16 cellular contexts compared by ENCODE assay signal in genomic region chr16:49560018-49560830, GRCh38.
DNase-seq lines count a peak whose midpoint lies in the region; ATAC-seq and TF ChIP-seq lines count a peak whose summit lies in the region.
"Had no signal": no experiment of that assay in that cellular context is flagged by ENCODE, and none has a peak within 500 bp of the region (broad histone marks: within the 10 kb centered on the region; RNA-seq: fewer than 3 reads in every experiment).

No MANE protein-coding gene starts in this region.

- TF ChIP-seq CTCF in CD14-positive monocyte (IDR thresholded peaks at IDR 0.05) (no peak), HFFc6 (IDR thresholded peaks at IDR 0.05) (no peak)

- DNase-seq in G401 (ENCODE audit: low spot score) = peak; percentile 44
- peak; percentile 89 for DNase-seq in astrocyte of the hippocampus (ENCODE audit: low read depth, low spot score)
- peak; percentile 58 for DNase-seq in Right ventricle myocardium superior
- DNase-seq in posterior vena cava (ENCODE audit: low spot score) = peak; percentile 83
- no peak for DNase-seq in CD14-positive monocyte (ENCODE audit: low spot score)
- DNase-seq in HFFc6 = no peak
- no peak for DNase-seq in NCI-H1436 treated with DMSO at 0.1 percent for 48 hours (lab: John Stamatoyannopoulos, UW)
- DNase-seq: ACHN; activated CD4-positive, alpha-beta T cell treated with anti-CD3 and anti-CD28 coated beads, Interleukin-2, amount 50 U/mL, for 48 hours; activated naive CD8-positive, alpha-beta T cell treated with anti-CD3 and anti-CD28 coated beads, Interleukin-2, amount 10 ng/mL, durations not matched to agents 7 days and 5 days; activated T-cell treated with anti-CD3 and anti-CD28 coated beads, Interleukin-2, amount 50 U/mL, for 48 hours; CD8-positive, alpha-beta T cell; MV-4-11; NCI-H69 had no signal

- peaks cover 0 to 2% (median 0%) of the 10 kb centered on the region in 3 donors for H3K27me3 Mint-ChIP-seq in CD14-positive monocyte (ENCODE audit: low read depth in 3 of 3)
- peaks cover 3% of the 10 kb centered on the region for H3K27me3 Mint-ChIP-seq in HFFc6 (ENCODE audit: insufficient read depth)
- H3K27me3 Mint-ChIP-seq: activated naive CD8-positive, alpha-beta T cell treated with anti-CD3 and anti-CD28 coated beads, Interleukin-2, amount 10 ng/mL, durations not matched to agents 7 days and 5 days; stimulated activated naive CD8-positive, alpha-beta T cell treated with anti-CD3 and anti-CD28 coated beads, Interleukin-15, Interleukin-2, amounts not matched to agents 100 ng/mL and 50 ng/mL, for 24 hours had no signal

- H3K4me3 Mint-ChIP-seq in CD14-positive monocyte (no peak overlapping the region), HFFc6 (no peak overlapping the region)
- H3K4me3 Mint-ChIP-seq: activated naive CD8-positive, alpha-beta T cell treated with anti-CD3 and anti-CD28 coated beads, Interleukin-2, amount 10 ng/mL, durations not matched to agents 7 days and 5 days; CD8-positive, alpha-beta T cell; stimulated activated naive CD8-positive, alpha-beta T cell treated with anti-CD3 and anti-CD28 coated beads, Interleukin-15, Interleukin-2, amounts not matched to agents 100 ng/mL and 50 ng/mL, for 24 hours had no signal

- H3K36me3 Mint-ChIP-seq in CD14-positive monocyte (no peaks in the 10 kb centered on the region), HFFc6 (ENCODE audit: low read depth) (no peaks in the 10 kb centered on the region)
- H3K36me3 Mint-ChIP-seq: activated naive CD8-positive, alpha-beta T cell treated with anti-CD3 and anti-CD28 coated beads, Interleukin-2, amount 10 ng/mL, durations not matched to agents 7 days and 5 days; CD8-positive, alpha-beta T cell had no signal

- H3K27ac Mint-ChIP-seq in CD14-positive monocyte (no peak overlapping the region), HFFc6 (no peak overlapping the region)
- H3K27ac Mint-ChIP-seq: activated naive CD8-positive, alpha-beta T cell treated with anti-CD3 and anti-CD28 coated beads, Interleukin-2, amount 10 ng/mL, durations not matched to agents 7 days and 5 days; CD8-positive, alpha-beta T cell; stimulated activated naive CD8-positive, alpha-beta T cell treated with anti-CD3 and anti-CD28 coated beads, Interleukin-15, Interleukin-2, amounts not matched to agents 100 ng/mL and 50 ng/mL, for 24 hours had no signal

- ATAC-seq in Right ventricle myocardium superior (ENCODE audit: poor library complexity) (peak; percentile 69), HG02973 (IDR thresholded peaks at IDR 0.05; ENCODE audit: unreplicated experiment) (no peak)
- ATAC-seq: CD8-positive, alpha-beta T cell had no signal

- no peaks in the 10 kb centered on the region for H3K9me3 Mint-ChIP-seq in CD14-positive monocyte
- peaks cover 22% of the 10 kb centered on the region for H3K9me3 Mint-ChIP-seq in HFFc6
- H3K9me3 Mint-ChIP-seq: activated naive CD8-positive, alpha-beta T cell treated with anti-CD3 and anti-CD28 coated beads, Interleukin-2, amount 10 ng/mL, durations not matched to agents 7 days and 5 days; CD8-positive, alpha-beta T cell; stimulated activated naive CD8-positive, alpha-beta T cell treated with anti-CD3 and anti-CD28 coated beads, Interleukin-15, Interleukin-2, amounts not matched to agents 100 ng/mL and 50 ng/mL, for 24 hours had no signal

- intact Hi-C loops in Right ventricle myocardium superior (cut with DNase I) = no loop called here
- intact Hi-C loops in posterior vena cava (cut with DNase I) = no loop called here
- intact Hi-C loops in CD14-positive monocyte (cut with micrococcal nuclease) = no loop called here

- H3K4me1 Mint-ChIP-seq in CD14-positive monocyte (no peaks in the 10 kb centered on the region), HFFc6 (ENCODE audit: low read depth) (no peaks in the 10 kb centered on the region)
- H3K4me1 Mint-ChIP-seq: activated naive CD8-positive, alpha-beta T cell treated with anti-CD3 and anti-CD28 coated beads, Interleukin-2, amount 10 ng/mL, durations not matched to agents 7 days and 5 days had no signal

- in situ Hi-C loops in G401 (cut with HindIII; ENCODE audit: low sequenced_read_pairs) = no loop called here

Comparison
In these comparisons a context has a peak if more than half of its experiments do, and no peak if none do; other contexts are left out.
1. DNase-seq: peak in G401 (single experiment), astrocyte of the hippocampus (single experiment), Right ventricle myocardium superior (single experiment) and posterior vena cava (single experiment); none in CD14-positive monocyte (single experiment), HFFc6 (single experiment) and NCI-H1436 treated with DMSO at 0.1 percent for 48 hours (single experiment).